Comparison of ENCODE assay signal across 19 cellular contexts in genomic region chr4:139145552-139145932, GRCh38. TPM values are rescaled to one million over a fixed set of nuclear protein-coding genes. Genes with fewer than 3 reads are reported as not detected.
A peak's percentile ranks its signal among the peaks of the same experiment; 100 is the strongest.
DNase-seq lines count a peak whose midpoint lies in the region; ATAC-seq and TF ChIP-seq lines count a peak whose summit lies in the region.
"Had no signal": no experiment of that assay in that cellular context is flagged by ENCODE, and none has a peak within 500 bp of the region (broad histone marks: within the 10 kb centered on the region; RNA-seq: fewer than 3 reads in every experiment).

No MANE protein-coding gene starts in this region.

- peaks cover 11% of the 10 kb centered on the region for H3K27me3 Mint-ChIP-seq in GM23338 (ENCODE audit: insufficient read depth, low read depth, poor library complexity)
- H3K27me3 Mint-ChIP-seq in WTC11 (ENCODE audit: low read depth) = no peaks in the 10 kb centered on the region
- no peaks in the 10 kb centered on the region for H3K27me3 Mint-ChIP-seq in endodermal cell (ENCODE audit: insufficient read depth)
- H3K27me3 Mint-ChIP-seq: B cell had no signal

- POLR2A ChIA-PET in WTC11 (lab: Charles Lee) = no interaction called here
- POLR2A ChIA-PET in OCI-LY7 (lab: Charles Lee) = interaction anchor here (1.5 kb wide), 1 partner anchor 9 kb away, joined by 3 read pairs; no protein-coding TSS in a partner anchor

- CTCF ChIA-PET in WTC11 (lab: Charles Lee) = no interaction called here
- CTCF ChIA-PET in OCI-LY7 (lab: Charles Lee; ENCODE audit: unreplicated experiment) = no interaction called here

- H3K27ac ChIP-seq in GM23338 (ENCODE audit: low read depth) (peak overlapping the region; percentile 91; the same call in 1 of the 2 replicates), endodermal cell (ENCODE audit: low read depth, low read length) (no peak overlapping the region), psoas muscle (peak overlapping the region; percentile 69), OCI-LY7 (ENCODE audit: low read depth, low read length, poor library complexity, severe bottlenecking) (no peak overlapping the region)
- H3K27ac ChIP-seq: 22Rv1, BLaER1, C4-2B, GM23248 had no signal

- H3K4me3 ChIP-seq in GM23338 (no peak overlapping the region), endodermal cell (ENCODE audit: low read length) (peak overlapping the region; percentile 46), psoas muscle (no peak overlapping the region), OCI-LY7 (ENCODE audit: low read depth, low read length, poor library complexity, severe bottlenecking) (no peak overlapping the region)
- H3K4me3 ChIP-seq: BLaER1, GM12878, GM23248, HAP-1 had no signal

- H3F3A ChIP-seq in GM23338 (replicated peaks; ENCODE audit: low read depth) = no peaks in the 10 kb centered on the region; the same call in 1 of the 2 replicates

- no peak overlapping the region for H3K4me3 Mint-ChIP-seq in GM23338
- no peak overlapping the region for H3K4me3 Mint-ChIP-seq in WTC11
- no peak overlapping the region for H3K4me3 Mint-ChIP-seq in endodermal cell
- H3K4me3 Mint-ChIP-seq: B cell; CD4-positive, CD25-positive, alpha-beta regulatory T cell; CD8-positive, alpha-beta T cell; HFFc6 had no signal

- H3K4me2 ChIP-seq in GM23338 (no peak overlapping the region), OCI-LY7 (ENCODE audit: low read length) (no peak overlapping the region)

- no TSS peak for BruUV-seq in OCI-LY7 (replicated peaks; lab: Mats Ljungman, UMichigan)

- WGBS in endodermal cell (ENCODE audit: insufficient coverage in 1 of 2, insufficient read length in 1 of 2), 2 experiments = 100% methylated on average over 1 of the region's 1 CpG
- 98 to 100% (median 100%) methylated on average over 1 of the region's 1 CpG for WGBS in psoas muscle, 3 donors

- ATAC-seq in GM23338 = no peak
- ATAC-seq in WTC11 = no peak
- no peak for ATAC-seq in psoas muscle
- no peak for ATAC-seq in GM18520 (IDR thresholded peaks at IDR 0.05; ENCODE audit: unreplicated experiment)
- ATAC-seq in GM18511 (IDR thresholded peaks at IDR 0.05; ENCODE audit: unreplicated experiment) = no peak
- ATAC-seq: CD8-positive, alpha-beta T cell; GM12878 had no signal

- intact Hi-C loops in psoas muscle (cut with DNase I) = no loop called here
- intact Hi-C loops in OCI-LY7 (cut with micrococcal nuclease; ENCODE audit: unreplicated experiment) = no loop called here

- H3K4me1 ChIP-seq in GM23338 (ENCODE audit: insufficient read depth) (peaks cover 51% of the 10 kb centered on the region), endodermal cell (ENCODE audit: control insufficient read depth, insufficient read depth, low read length) (no peaks in the 10 kb centered on the region), psoas muscle (peaks cover 57% of the 10 kb centered on the region), OCI-LY7 (ENCODE audit: insufficient read depth, low read length, poor library complexity, severe bottlenecking) (peaks cover 43% of the 10 kb centered on the region)

- H3K27me3 ChIP-seq in GM23338 (ENCODE audit: insufficient read depth) (no peaks in the 10 kb centered on the region), endodermal cell (ENCODE audit: control insufficient read depth, insufficient read depth, low read length, poor library complexity, severe bottlenecking) (no peaks in the 10 kb centered on the region), psoas muscle (ENCODE audit: insufficient read depth in 3 of 3, low read length in 2 of 3) (no peaks in the 10 kb centered on the region)
- H3K27me3 ChIP-seq: BLaER1 had no signal

- H3K9me3 ChIP-seq in endodermal cell (ENCODE audit: control insufficient read depth, low read length) (peaks cover 16% of the 10 kb centered on the region), psoas muscle (no peaks in the 10 kb centered on the region), OCI-LY7 (ENCODE audit: low read length) (peaks cover 22% of the 10 kb centered on the region)
- H3K9me3 ChIP-seq: HAP-1 had no signal

- H3K79me2 ChIP-seq in GM23338 (replicated peaks; ENCODE audit: insufficient read depth) (peaks cover 100% of the 10 kb centered on the region), OCI-LY7 (ENCODE audit: insufficient read depth, low read depth, low read length) (peaks cover 52% of the 10 kb centered on the region; the same call in 1 of the 2 replicates)

- DNase-seq in GM23338 (ENCODE audit: low spot score) (no peak), WTC11 (ENCODE audit: low spot score) (no peak), endodermal cell (no peak), psoas muscle (no peak), OCI-LY7 (ENCODE audit: low spot score) (no peak), NCI-H2081 treated with DMSO at 0.1 percent for 48 hours (lab: John Stamatoyannopoulos, UW) (no peak)
- DNase-seq: CD4-positive, CD25-positive, alpha-beta regulatory T cell; GDM1; GM23248; HFFc6 had no signal

- H3K36me3 Mint-ChIP-seq in GM23338 (ENCODE audit: low read depth) = peaks cover 20% of the 10 kb centered on the region
- H3K36me3 Mint-ChIP-seq in WTC11 = peaks cover 24% of the 10 kb centered on the region
- H3K36me3 Mint-ChIP-seq in endodermal cell (ENCODE audit: low read depth) = peaks cover 28% of the 10 kb centered on the region
- H3K36me3 Mint-ChIP-seq: CD8-positive, alpha-beta T cell had no signal

- H3K9me2 ChIP-seq in GM23338 (ENCODE audit: insufficient read depth) = no peaks in the 10 kb centered on the region
- no peaks in the 10 kb centered on the region for H3K9me2 ChIP-seq in OCI-LY7 (ENCODE audit: insufficient read depth, low read length)

- H3K9me3 Mint-ChIP-seq in GM23338 = peaks cover 7% of the 10 kb centered on the region; the same call in 1 of the 3 replicates
- H3K9me3 Mint-ChIP-seq in WTC11 = peaks cover 21% of the 10 kb centered on the region
- peaks cover 16% of the 10 kb centered on the region for H3K9me3 Mint-ChIP-seq in endodermal cell

- peak overlapping the region; percentile 92 for H3K27ac Mint-ChIP-seq in GM23338
- peak overlapping the region; percentile 89 for H3K27ac Mint-ChIP-seq in WTC11
- peak overlapping the region; percentile 81 for H3K27ac Mint-ChIP-seq in endodermal cell
- H3K27ac Mint-ChIP-seq: B cell; CD4-positive, CD25-positive, alpha-beta regulatory T cell; CD8-positive, alpha-beta T cell; HFFc6 had no signal

- no peak overlapping the region for H2AFZ ChIP-seq in GM23338
- H2AFZ ChIP-seq in OCI-LY7 (ENCODE audit: low read length) = no peak overlapping the region
- H2AFZ ChIP-seq: GM23248 had no signal

- no peak overlapping the region for H3K9ac ChIP-seq in endodermal cell (ENCODE audit: extremely low read depth, low read length, poor library complexity, severe bottlenecking)
- H3K9ac ChIP-seq: BLaER1, GM23248 had no signal

- H3K4me1 Mint-ChIP-seq in GM23338 = peaks cover 57% of the 10 kb centered on the region
- H3K4me1 Mint-ChIP-seq in WTC11 = peaks cover 76% of the 10 kb centered on the region
- H3K4me1 Mint-ChIP-seq in endodermal cell = peaks cover 42% of the 10 kb centered on the region

- H3K36me3 ChIP-seq in GM23338 (ENCODE audit: insufficient read depth) (no peaks in the 10 kb centered on the region), endodermal cell (ENCODE audit: control insufficient read depth, insufficient read depth, low read length) (no peaks in the 10 kb centered on the region), psoas muscle (ENCODE audit: insufficient read depth in 1 of 2, low read depth in 1 of 2) (no peaks in the 10 kb centered on the region), OCI-LY7 (ENCODE audit: insufficient read depth, low read length) (peaks cover 19% of the 10 kb centered on the region)
- H3K36me3 ChIP-seq: BLaER1, HAP-1 had no signal

- no peak for TF ChIP-seq CTCF in GM23338 (conservative IDR thresholded peaks at IDR 0.05; ENCODE audit: low read depth in 2 of 2)
- TF ChIP-seq CTCF in WTC11 (IDR thresholded peaks at IDR 0.05) = no peak
- no peak for TF ChIP-seq CTCF in endodermal cell (conservative IDR thresholded peaks at IDR 0.05)
- no peak for TF ChIP-seq CTCF in psoas muscle (IDR thresholded peaks at IDR 0.05)
- no peak for TF ChIP-seq CTCF in OCI-LY7 (conservative IDR thresholded peaks at IDR 0.05; ENCODE audit: low read length)

- H4K20me1 ChIP-seq in GM23338 (replicated peaks; ENCODE audit: insufficient read depth) (peaks cover 2% of the 10 kb centered on the region), OCI-LY7 (ENCODE audit: insufficient read depth, low read length) (no peaks in the 10 kb centered on the region)

TF ChIP-seq in WTC11, 78 proteins besides CTCF, POLR2A, EP300 and RAD21 (continues in another document):
- no peak for TF ChIP-seq ZNF232 (CRISPR knock-in tag; IDR thresholded peaks at IDR 0.05)
- TF ChIP-seq CDX4 (CRISPR knock-in tag; IDR thresholded peaks at IDR 0.05; ENCODE audit: borderline replicate concordance) = no peak
- TF ChIP-seq MAX (CRISPR knock-in tag; IDR thresholded peaks at IDR 0.05) = no peak

RNA-seq across cellular contexts. Expression of gene ELF2, which starts 31.5 kb away (rescaled TPM):
- 35.2 and 48.8 TPM in 2 replicates for total RNA-seq in GM23338 (2014; rRNA removed; shearing (Covaris generic))
- 33.2 and 38.2 TPM in 2 replicates for polyA plus RNA-seq in GM23338 (2016; fragmentation: Nextera tagmentation; extraction: Ambion mirVana)
- 44.6 to 49.0 TPM (median 44.9 TPM) in 3 replicates for total RNA-seq in WTC11 (2021)
- 10 to 100 TPM; 47.6 to 53.9 TPM for total RNA-seq in endodermal cell
- 30.9 TPM for polyA plus RNA-seq in endodermal cell (2013, experiment 1 of 2)
- 31.2 TPM for polyA plus RNA-seq in endodermal cell (2013, experiment 2 of 2)
- total RNA-seq in psoas muscle = 10 to 100 TPM; 27.0 to 31.7 (median 28.5) TPM
- polyA plus RNA-seq in psoas muscle = 10 to 100 TPM; 10.3 to 25.8 (median 14.7) TPM
- total RNA-seq in OCI-LY7 (2014; rRNA removed; shearing (Covaris generic)) = 49.1 and 49.6 TPM in 2 replicates
- 57.0 and 62.0 TPM in 2 replicates for total RNA-seq in OCI-LY7 (2022)

Comparison
In these comparisons a context has a peak if more than half of its experiments do, and no peak if none do; other contexts are left out.
1. H3K27ac ChIP-seq: peak in GM23338 (single experiment) and psoas muscle (single experiment); none in endodermal cell (single experiment) and OCI-LY7 (single experiment).
2. Peak in every context shown above with its lines, with median percentiles within 50 percentile points of each other: H3K27ac Mint-ChIP-seq.